8 cellular contexts compared by ENCODE assay signal in the genomic region with DNA sequence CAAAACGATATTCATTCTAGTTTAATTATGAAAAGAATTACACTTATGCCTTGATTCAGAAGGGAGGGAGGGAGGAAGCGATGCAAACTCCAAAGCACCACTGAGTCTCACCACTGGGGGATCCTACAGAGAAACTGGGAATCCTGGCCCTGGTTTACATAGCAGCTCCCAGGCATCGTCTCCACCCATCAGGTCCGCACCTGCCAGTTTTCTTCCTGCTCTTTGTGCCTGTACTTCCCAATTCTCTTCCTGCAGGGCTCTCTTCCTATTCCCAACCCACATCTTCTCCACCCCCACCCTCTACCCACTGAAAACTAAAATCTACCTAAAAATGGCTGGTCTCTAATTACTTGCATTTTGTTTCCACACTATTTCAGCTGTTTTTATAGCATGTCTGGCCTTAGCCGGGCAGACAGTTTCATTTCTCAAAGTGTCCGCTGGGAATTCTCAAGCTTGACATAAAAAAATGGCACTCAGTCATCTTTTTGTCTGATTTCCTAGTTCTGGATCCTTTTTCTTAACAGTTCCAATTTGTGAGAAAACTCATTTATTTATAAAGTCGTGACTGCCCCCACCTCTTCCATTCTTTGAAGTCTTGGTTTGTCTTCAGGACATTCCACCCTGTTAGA. TPM values are rescaled to one million over a fixed set of nuclear protein-coding genes. Genes with fewer than 3 reads are reported as not detected.
DNase-seq lines count a peak whose midpoint lies in the region; ATAC-seq, FAIRE-seq and TF ChIP-seq lines count a peak whose summit lies in the region.

No MANE protein-coding gene starts in this region.

- H3K27ac Mint-ChIP-seq in CD14-positive monocyte, result peak overlapping the region; percentile 94 to 98 (median 97)
- H3K27ac Mint-ChIP-seq in activated CD8-positive, alpha-beta T cell treated with anti-CD3 and anti-CD28 coated beads for 36 hours, result peak overlapping the region; percentile 96

- no peaks in the 10 kb centered on the region for H3K9me3 Mint-ChIP-seq in CD14-positive monocyte
- no peaks in the 10 kb centered on the region for H3K9me3 Mint-ChIP-seq in activated CD8-positive, alpha-beta T cell treated with anti-CD3 and anti-CD28 coated beads for 36 hours

- CTCF ChIA-PET in activated CD8-positive, alpha-beta T cell treated with anti-CD3 and anti-CD28 coated beads for 36 hours (lab: Charles Lee), result interaction anchor here (0.9 to 8.1 kb wide), 10 partner anchors 8 to 83 kb away, joined by 3 to 65 read pairs (median 8); no protein-coding TSS in a partner anchor

- POLR2A ChIA-PET in activated CD8-positive, alpha-beta T cell treated with anti-CD3 and anti-CD28 coated beads for 36 hours (lab: Charles Lee), result interaction anchor here (0.9 to 7.4 kb wide), 7 partner anchors 8 to 121 kb away, joined by 3 to 65 read pairs (median 5); no protein-coding TSS in a partner anchor

- H3K27me3 ChIP-seq in H7 (ENCODE audit: control insufficient read depth, insufficient read depth, low read length) (no peaks in the 10 kb centered on the region), upper lobe of left lung (no peaks in the 10 kb centered on the region)

- H3K36me3 ChIP-seq in H7 (replicated peaks; ENCODE audit: control insufficient read depth, insufficient read depth, low read length) (no peaks in the 10 kb centered on the region; the same call in 1 of the 2 replicates), kidney (ENCODE audit: control insufficient read depth in 1 of 2, insufficient read depth in 2 of 2, low read length in 2 of 2) (peaks cover 0 to 2% of the 10 kb centered on the region in 2 donors), upper lobe of left lung (no peaks in the 10 kb centered on the region)

- TF ChIP-seq CTCF in CD14-positive monocyte (IDR thresholded peaks at IDR 0.05), result no peak
- no peak for TF ChIP-seq CTCF in activated CD8-positive, alpha-beta T cell treated with anti-CD3 and anti-CD28 coated beads for 36 hours (IDR thresholded peaks at IDR 0.05)
- no peak for TF ChIP-seq CTCF in kidney (IDR thresholded peaks at IDR 0.05; ENCODE audit: borderline replicate concordance, extremely low read depth, insufficient read depth)
- TF ChIP-seq CTCF in upper lobe of left lung (IDR thresholded peaks at IDR 0.05), result peak in 4 of 6 experiments; percentile 12 to 46 (median 26)
- no peak for TF ChIP-seq CTCF in GM10266 (IDR thresholded peaks at IDR 0.05; ENCODE audit: control insufficient read depth, insufficient read depth, low read depth, missing control alignments)

- H3K9me3 ChIP-seq in kidney (ENCODE audit: control insufficient read depth in 1 of 2, low read length in 2 of 2) (no peaks in the 10 kb centered on the region), upper lobe of left lung (no peaks in the 10 kb centered on the region)

- intact Hi-C loops in CD14-positive monocyte (cut with micrococcal nuclease), result no loop called here
- intact Hi-C loops in activated CD8-positive, alpha-beta T cell treated with anti-CD3 and anti-CD28 coated beads for 36 hours (cut with micrococcal nuclease), result loop anchor here (5.0 kb wide), 2 partner anchors 70 to 130 kb away; no protein-coding TSS in a partner anchor
- intact Hi-C loops in kidney (cut with DNase I), result no loop called here

- peaks cover 0 to 2% (median 0%) of the 10 kb centered on the region in 3 donors for H3K27me3 Mint-ChIP-seq in CD14-positive monocyte (ENCODE audit: low read depth in 3 of 3)
- no peaks in the 10 kb centered on the region for H3K27me3 Mint-ChIP-seq in activated CD8-positive, alpha-beta T cell treated with anti-CD3 and anti-CD28 coated beads for 36 hours

- H3K4me1 Mint-ChIP-seq in CD14-positive monocyte, result peaks cover 81% of the 10 kb centered on the region
- H3K4me1 Mint-ChIP-seq in activated CD8-positive, alpha-beta T cell treated with anti-CD3 and anti-CD28 coated beads for 36 hours (ENCODE audit: low read depth), result peaks cover 74% of the 10 kb centered on the region

- H3K4me3 ChIP-seq in H7 (ENCODE audit: insufficient read depth, low read depth, low read length) (no peak overlapping the region), kidney (ENCODE audit: low read length in 2 of 2) (peak overlapping the region; percentile 90 to 91), upper lobe of left lung (peak overlapping the region in 2 of 4 donors; percentile 85 to 86)

- no peak for FAIRE-seq in kidney (lab: Jason Lieb, UNC)

- TF ChIP-seq POLR2A in upper lobe of left lung (IDR thresholded peaks at IDR 0.05), result no peak

- H3K9ac ChIP-seq in kidney (ENCODE audit: low read length in 2 of 2), result peak overlapping the region; percentile 48 to 99

- WGBS in upper lobe of left lung, 2 donors, result 57 to 59% methylated on average over 7 of the region's 7 CpGs

- peaks cover 34 to 49% of the 10 kb centered on the region in 2 donors for H3K4me1 ChIP-seq in kidney (ENCODE audit: control insufficient read depth in 1 of 2, insufficient read depth in 1 of 2, low read depth in 1 of 2, low read length in 2 of 2)
- peaks cover 69 to 85% (median 78%) of the 10 kb centered on the region in 4 donors for H3K4me1 ChIP-seq in upper lobe of left lung

- TF ChIP-seq EP300 in upper lobe of left lung (IDR thresholded peaks at IDR 0.05), result no peak

- no peak for ATAC-seq in activated CD8-positive, alpha-beta T cell treated with anti-CD3 and anti-CD28 coated beads for 36 hours
- ATAC-seq in upper lobe of left lung (ENCODE audit: low FRiP score in 2 of 2) (no peak), HG03457 (IDR thresholded peaks at IDR 0.05; ENCODE audit: unreplicated experiment) (no peak), GM21825 (IDR thresholded peaks at IDR 0.05; ENCODE audit: unreplicated experiment) (no peak)

- H3K4me3 Mint-ChIP-seq in CD14-positive monocyte, result peak overlapping the region; percentile 61 to 81
- peak overlapping the region; percentile 85 for H3K4me3 Mint-ChIP-seq in activated CD8-positive, alpha-beta T cell treated with anti-CD3 and anti-CD28 coated beads for 36 hours

- H3K36me3 Mint-ChIP-seq in CD14-positive monocyte, result peaks cover 20 to 22% of the 10 kb centered on the region in 2 donors
- peaks cover 31% of the 10 kb centered on the region for H3K36me3 Mint-ChIP-seq in activated CD8-positive, alpha-beta T cell treated with anti-CD3 and anti-CD28 coated beads for 36 hours (ENCODE audit: low read depth)

- no peak for DNase-seq in CD14-positive monocyte (ENCODE audit: low spot score)
- DNase-seq in H7, result peak; percentile 85
- DNase-seq in activated CD8-positive, alpha-beta T cell treated with anti-CD3 and anti-CD28 coated beads for 36 hours, result no peak
- no peak for DNase-seq in kidney
- no peak for DNase-seq in upper lobe of left lung
- DNase-seq in GM10266 (ENCODE audit: extremely low spot score), result no peak

- H3K27ac ChIP-seq in kidney (ENCODE audit: low read depth in 2 of 2, low read length in 2 of 2) (peak overlapping the region; percentile 28 to 99), upper lobe of left lung (peak overlapping the region; percentile 98 to 99 (median 98))

RNA-seq across cellular contexts. Expression of a gene that starts 1.6 kb away (rescaled TPM):
- polyA plus RNA-seq in CD14-positive monocyte (10 to 100 TPM; 30.8 to 46.4 TPM), kidney (ENCODE audit: insufficient read depth, low read depth, low replicate concordance) (109 TPM)
- total RNA-seq in H7 (2014; rRNA removed; shearing (Covaris generic)), result 27.3 and 38.6 TPM in 2 replicates
- total RNA-seq in activated CD8-positive, alpha-beta T cell treated with anti-CD3 and anti-CD28 coated beads for 36 hours, result 100 to 1,000 TPM; 222 TPM
- total RNA-seq in kidney (132 TPM), upper lobe of left lung (100 to 1,000 TPM; 109 to 166 (median 130) TPM)

Comparison
In these comparisons a context has a peak if more than half of its experiments do, and no peak if none do; other contexts are left out.
1. CTCF ChIP-seq: peak in upper lobe of left lung (4 of 6); none in CD14-positive monocyte (single experiment), activated CD8-positive, alpha-beta T cell treated with anti-CD3 and anti-CD28 coated beads for 36 hours (single experiment), kidney (single experiment) and GM10266 (single experiment).